10 cellular contexts compared by ENCODE assay signal in genomic region chr18:3265564-3266033, GRCh38. TPM values are rescaled to one million over a fixed set of nuclear protein-coding genes. Genes with fewer than 3 reads are reported as not detected.
DNase-seq lines count a peak whose midpoint lies in the region; ATAC-seq, FAIRE-seq and TF ChIP-seq lines count a peak whose summit lies in the region.
"Had no signal": no experiment of that assay in that cellular context is flagged by ENCODE, and none has a peak within 500 bp of the region (broad histone marks: within the 10 kb centered on the region; RNA-seq: fewer than 3 reads in every experiment).

No MANE protein-coding gene starts in this region.

- no peaks in the 10 kb centered on the region for H3K9me3 ChIP-seq in mesenchymal stem cell (ENCODE audit: control insufficient read depth, low read length)

- no peak overlapping the region for H4K8ac ChIP-seq in mesenchymal stem cell (ENCODE audit: low read length)

- H3K27me3 Mint-ChIP-seq in IgD-negative memory B cell = no peaks in the 10 kb centered on the region

- H3K4me3 Mint-ChIP-seq in IgD-negative memory B cell = peak overlapping the region in 3 of 4 donors; percentile 12 to 47 (median 13)

- H3K36me3 ChIP-seq in bronchial epithelial cell (ENCODE audit: control insufficient read depth, insufficient read depth, low read length) (no peaks in the 10 kb centered on the region), mesenchymal stem cell (ENCODE audit: control insufficient read depth in 1 of 2, insufficient read depth in 2 of 2, low read depth in 1 of 2, low read length in 2 of 2) (no peaks in the 10 kb centered on the region)

- H2AK5ac ChIP-seq in mesenchymal stem cell (ENCODE audit: low read length, severe bottlenecking) = no peak overlapping the region

- peak overlapping the region; percentile 11 for H3K4me2 ChIP-seq in mesenchymal stem cell (ENCODE audit: low read length, poor library complexity, severe bottlenecking)

- no peaks in the 10 kb centered on the region for H3K9me3 Mint-ChIP-seq in IgD-negative memory B cell

- H3K23ac ChIP-seq in mesenchymal stem cell (ENCODE audit: low read length in 2 of 2) = no peak overlapping the region

- no peaks in the 10 kb centered on the region for H3K27me3 ChIP-seq in bronchial epithelial cell (ENCODE audit: control insufficient read depth, insufficient read depth, low read length)
- no peaks in the 10 kb centered on the region for H3K27me3 ChIP-seq in mesenchymal stem cell (ENCODE audit: control insufficient read depth in 1 of 2, insufficient read depth in 1 of 2, low read length in 2 of 2)

- 68% methylated on average over 3 of the region's 3 CpGs for WGBS in mesenchymal stem cell

- H3K36me3 Mint-ChIP-seq in IgD-negative memory B cell = peaks cover 2% of the 10 kb centered on the region

- H3K4me3 ChIP-seq in bronchial epithelial cell (ENCODE audit: low read depth, low read length) (no peak overlapping the region), mesenchymal stem cell (ENCODE audit: insufficient read depth in 1 of 2, low read depth in 1 of 2, low read length in 2 of 2) (no peak overlapping the region)

- no peak overlapping the region for H4K91ac ChIP-seq in mesenchymal stem cell (ENCODE audit: low read length)

- H3K4me1 Mint-ChIP-seq in IgD-negative memory B cell = peaks cover 68 to 84% (median 79%) of the 10 kb centered on the region in 3 donors

- no peak overlapping the region for H3K4ac ChIP-seq in mesenchymal stem cell (ENCODE audit: low read depth in 1 of 2, low read length in 2 of 2)

- H3K79me1 ChIP-seq in mesenchymal stem cell (replicated peaks; ENCODE audit: low read length, poor library complexity, severe bottlenecking) = no peaks in the 10 kb centered on the region

- peak overlapping the region; percentile 31 to 59 (median 48) for H3K27ac Mint-ChIP-seq in IgD-negative memory B cell

- no peak for TF ChIP-seq CTCF in bronchial epithelial cell (IDR thresholded peaks at IDR 0.05; ENCODE audit: insufficient read depth, low read length, severe bottlenecking)
- no peak for TF ChIP-seq CTCF in omental fat pad (IDR thresholded peaks at IDR 0.05)

- H3K9ac ChIP-seq in mesenchymal stem cell (ENCODE audit: low read length) = no peak overlapping the region

- DNase-seq in AG20443 (ENCODE audit: low spot score) (peak; percentile 24), bronchial epithelial cell (ENCODE audit: low read depth) (peak; percentile 64), mesenchymal stem cell (peak; percentile 69), NCI-H128 (lab: John Stamatoyannopoulos, UW; ENCODE audit: unreplicated experiment) (no peak), H4 (ENCODE audit: low spot score) (no peak), DMS53 (lab: John Stamatoyannopoulos, UW) (no peak), omental fat pad (ENCODE audit: low spot score) (no peak)
- DNase-seq: caudate nucleus had no signal

- no peak overlapping the region for H3K27ac ChIP-seq in mesenchymal stem cell (ENCODE audit: low read length, poor library complexity, severe bottlenecking)
- H3K27ac ChIP-seq: VCaP had no signal

- no peak for ATAC-seq in omental fat pad (ENCODE audit: low FRiP score)

- no peak overlapping the region for H3K14ac ChIP-seq in mesenchymal stem cell (ENCODE audit: low read length in 2 of 2)

- H2BK120ac ChIP-seq in mesenchymal stem cell (ENCODE audit: low read depth, low read length) = no peak overlapping the region

- no peak for FAIRE-seq in bronchial epithelial cell (lab: Jason Lieb, UNC)

- H2AFZ ChIP-seq in mesenchymal stem cell (ENCODE audit: low read depth, low read length) = no peak overlapping the region

- no peak overlapping the region for H3K18ac ChIP-seq in mesenchymal stem cell (ENCODE audit: low read depth in 1 of 2, low read length in 2 of 2)

- H3K4me1 ChIP-seq in mesenchymal stem cell (ENCODE audit: control insufficient read depth, insufficient read depth, low read depth, low read length) = peaks cover 7% of the 10 kb centered on the region

- H2BK5ac ChIP-seq in mesenchymal stem cell (ENCODE audit: low read depth, low read length, poor library complexity, severe bottlenecking) = no peak overlapping the region

- no peak overlapping the region for H2BK12ac ChIP-seq in mesenchymal stem cell (ENCODE audit: low read length in 2 of 2)

- H2BK15ac ChIP-seq in mesenchymal stem cell (ENCODE audit: low read depth, poor library complexity, severe bottlenecking) = no peak overlapping the region

RNA-seq across cellular contexts. Expression of gene MYL12B, which starts 3.7 kb away (rescaled TPM):
- 637 TPM for polyA plus RNA-seq in IgD-negative memory B cell
- 610 and 649 TPM in 2 replicates for total RNA-seq in bronchial epithelial cell
- 460 TPM for polyA plus RNA-seq in mesenchymal stem cell (2013, experiment 1 of 2)
- polyA plus RNA-seq in mesenchymal stem cell (2013, experiment 2 of 2) = 471 TPM
- 460 and 468 TPM in 2 replicates for total RNA-seq in H4 (2014; rRNA removed; shearing (Covaris generic))
- total RNA-seq in omental fat pad = 100 to 1,000 TPM; 263 to 352 (median 318) TPM

RNA-seq across cellular contexts. Expression of gene MYL12A, which starts 18.0 kb away (rescaled TPM):
- polyA plus RNA-seq in IgD-negative memory B cell = 1,599 TPM
- 702 and 937 TPM in 2 replicates for total RNA-seq in bronchial epithelial cell
- polyA plus RNA-seq in mesenchymal stem cell (2013, experiment 1 of 2) = 689 TPM
- polyA plus RNA-seq in mesenchymal stem cell (2013, experiment 2 of 2) = 719 TPM
- total RNA-seq in H4 (2014; rRNA removed; shearing (Covaris generic)) = 437 and 447 TPM in 2 replicates
- total RNA-seq in omental fat pad = 100 to 1,000 TPM; 393 to 814 (median 535) TPM

RNA-seq across cellular contexts. Expression of gene MYOM1, which starts 45.8 kb away (rescaled TPM):
- 2.4 TPM for polyA plus RNA-seq in IgD-negative memory B cell
- total RNA-seq in bronchial epithelial cell = 0.26 and 0.38 TPM in 2 replicates
- polyA plus RNA-seq in mesenchymal stem cell (2013, experiment 1 of 2) = 0.11 TPM
- polyA plus RNA-seq in mesenchymal stem cell (2013, experiment 2 of 2) = 0.03 TPM
- total RNA-seq in H4 (2014; rRNA removed; shearing (Covaris generic)) = 0.02 TPM in 1 of 2 replicates, not detected in the other
- 1 to 10 TPM; 2.6 to 8.5 (median 2.9) TPM for total RNA-seq in omental fat pad

Comparison
In these comparisons a context has a peak if more than half of its experiments do, and no peak if none do; other contexts are left out.
1. DNase-seq: peak in AG20443 (single experiment), bronchial epithelial cell (single experiment) and mesenchymal stem cell (single experiment); none in NCI-H128 (single experiment), H4 (single experiment), DMS53 (single experiment) and omental fat pad (single experiment).